ENCODE assay signal across 8 cellular contexts in the genomic region with DNA sequence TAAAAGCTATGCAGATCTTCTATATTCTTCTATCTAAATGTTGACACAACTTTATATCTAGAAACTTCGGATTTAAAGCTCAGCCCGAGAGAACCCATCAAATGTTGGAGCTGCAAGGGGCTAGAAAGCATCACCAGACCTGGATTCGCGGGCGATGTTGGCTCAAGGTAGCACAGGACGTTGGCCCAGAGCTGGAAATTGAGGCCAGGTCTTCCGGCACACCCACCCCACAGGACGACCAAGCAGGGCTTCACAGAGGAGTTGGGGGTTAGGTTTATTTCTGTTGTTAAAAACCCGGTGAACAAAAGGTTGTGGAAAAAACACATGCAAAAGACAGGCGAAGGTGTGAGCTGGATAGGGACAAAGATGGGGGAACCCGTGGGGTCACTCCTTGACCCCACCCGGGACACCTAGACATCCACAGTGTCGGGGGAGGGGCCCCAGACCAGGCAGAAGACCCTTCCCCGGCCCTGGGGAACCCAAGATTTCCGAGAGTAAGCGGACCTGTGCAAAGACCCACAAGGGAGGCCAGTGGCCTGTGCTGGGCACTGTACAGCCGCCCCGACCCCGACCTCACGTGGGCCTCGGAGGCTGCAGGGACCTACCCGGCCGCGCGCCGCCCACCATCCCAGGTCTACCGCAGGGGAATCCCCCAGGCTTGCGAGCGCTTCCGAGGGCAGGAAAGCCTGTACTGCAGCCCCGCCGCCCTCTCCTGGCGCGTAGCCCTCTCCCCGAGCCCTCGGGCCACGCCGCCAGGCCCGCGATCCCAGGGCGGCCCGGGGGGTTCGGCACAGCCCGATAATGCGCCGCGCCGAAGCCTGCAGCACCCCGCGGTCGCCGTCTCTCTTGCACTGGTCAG. TPM values are rescaled to one million over a fixed set of nuclear protein-coding genes. Genes with fewer than 3 reads are reported as not detected.
DNase-seq lines count a peak whose midpoint lies in the region; ATAC-seq, FAIRE-seq and TF ChIP-seq lines count a peak whose summit lies in the region.

No MANE protein-coding gene starts in this region.

- dilution Hi-C loops in endothelial cell of umbilical vein (cut with MboI; ENCODE audit: extremely low pct_ligation_motif_present, low sequenced_read_pairs): no loop called here

- H3K9me1 ChIP-seq in endothelial cell of umbilical vein (replicated peaks; ENCODE audit: control insufficient read depth, extremely low read depth, insufficient read depth, low read length): no peaks in the 10 kb centered on the region

- TF ChIP-seq RAD21 in A549 (conservative IDR thresholded peaks at IDR 0.05 in 1 of 2, IDR thresholded peaks at IDR 0.05 in 1 of 2): no peak

- peak overlapping the region; percentile 31 for H3K9ac ChIP-seq in endothelial cell of umbilical vein (replicated peaks; ENCODE audit: extremely low read depth, insufficient read depth, low read length)

- H3K27ac Mint-ChIP-seq in naive thymus-derived CD4-positive, alpha-beta T cell: peak overlapping the region; percentile 96 to 100 (median 100)
- H3K27ac Mint-ChIP-seq in stimulated activated naive CD8-positive, alpha-beta T cell treated with anti-CD3 and anti-CD28 coated beads, Interleukin-15, Interleukin-2, amounts not matched to agents 100 ng/mL and 50 ng/mL, for 24 hours: peak overlapping the region; percentile 98

- no peaks in the 10 kb centered on the region for H3K79me2 ChIP-seq in endothelial cell of umbilical vein (ENCODE audit: control insufficient read depth, insufficient read depth, low read length)

- no peak for FAIRE-seq in A549 (lab: Jason Lieb, UNC)
- no peak for FAIRE-seq in endothelial cell of umbilical vein (lab: Jason Lieb, UNC)

- peak overlapping the region; percentile 86 to 100 (median 99) for H3K4me3 Mint-ChIP-seq in naive thymus-derived CD4-positive, alpha-beta T cell
- peak overlapping the region; percentile 88 for H3K4me3 Mint-ChIP-seq in stimulated activated naive CD8-positive, alpha-beta T cell treated with anti-CD3 and anti-CD28 coated beads, Interleukin-15, Interleukin-2, amounts not matched to agents 100 ng/mL and 50 ng/mL, for 24 hours

- peaks cover 0 to 14% (median 2%) of the 10 kb centered on the region in 5 donors for H3K36me3 Mint-ChIP-seq in naive thymus-derived CD4-positive, alpha-beta T cell
- peaks cover 14% of the 10 kb centered on the region for H3K36me3 Mint-ChIP-seq in stimulated activated naive CD8-positive, alpha-beta T cell treated with anti-CD3 and anti-CD28 coated beads, Interleukin-15, Interleukin-2, amounts not matched to agents 100 ng/mL and 50 ng/mL, for 24 hours (ENCODE audit: low read depth)

- intact Hi-C loops in endothelial cell of umbilical vein (cut with micrococcal nuclease): loop anchor here (1.0 kb wide), 3 partner anchors 17 to 37 kb away; partner anchors contain the start of genes KHK and TMEM214
- intact Hi-C loops in naive thymus-derived CD4-positive, alpha-beta T cell (cut with micrococcal nuclease): loop anchor here (1.0 to 5.0 kb wide), 13 partner anchors 17 to 1343 kb away; partner anchors contain the start of genes ATRAID (in 2 of the 2), SLC5A6 (in 2 of the 2), TMEM214 (in 2 of the 2) and ABHD1 (in 1 of the 2)

- peaks cover 13% of the 10 kb centered on the region; the same call in 2 of the 3 replicates for H3K4me1 ChIP-seq in A549
- peaks cover 12% of the 10 kb centered on the region for H3K4me1 ChIP-seq in endothelial cell of umbilical vein (ENCODE audit: control insufficient read depth, extremely low read depth, insufficient read depth, low read length)
- peaks cover 8 to 15% of the 10 kb centered on the region in 2 donors for H3K4me1 ChIP-seq in naive thymus-derived CD4-positive, alpha-beta T cell (ENCODE audit: control insufficient read depth in 2 of 2, insufficient read depth in 2 of 2, low read length in 2 of 2)

- H3K36me3 ChIP-seq in endothelial cell of umbilical vein (ENCODE audit: control insufficient read depth in 2 of 2, extremely low read depth in 1 of 2, insufficient read depth in 2 of 2, low read length in 2 of 2): peaks cover 0 to 11% of the 10 kb centered on the region in 2 experiments
- peaks cover 0 to 5% (median 0%) of the 10 kb centered on the region in 3 experiments for H3K36me3 ChIP-seq in naive thymus-derived CD4-positive, alpha-beta T cell (ENCODE audit: control insufficient read depth in 2 of 3, insufficient read depth in 3 of 3, low read length in 3 of 3)

- peak overlapping the region; percentile 86 for H3K4me3 ChIP-seq in A549
- peak overlapping the region; percentile 44 to 76 (median 54) for H3K4me3 ChIP-seq in endothelial cell of umbilical vein (replicated peaks in 1 of 3; ENCODE audit: insufficient read depth in 1 of 3, low read depth in 1 of 3, low read length in 3 of 3)
- H3K4me3 ChIP-seq in naive thymus-derived CD4-positive, alpha-beta T cell (ENCODE audit: low read length): peak overlapping the region; percentile 99

- no TSS peak for BruUV-seq in endothelial cell of umbilical vein (replicated peaks; lab: Mats Ljungman, UMichigan)

- TF ChIP-seq CTCF in A549 (IDR thresholded peaks at IDR 0.05) (no peak), endothelial cell of umbilical vein (IDR thresholded peaks at IDR 0.05; ENCODE audit: extremely low read depth in 1 of 2, insufficient read depth in 1 of 2, low read depth in 1 of 2, low read length in 2 of 2) (no peak)

- H4K20me1 ChIP-seq in endothelial cell of umbilical vein (replicated peaks; ENCODE audit: control insufficient read depth, extremely low read depth, insufficient read depth, low read length): no peaks in the 10 kb centered on the region

- TF ChIP-seq POLR2A in A549 (IDR thresholded peaks at IDR 0.05; ENCODE audit: low read length): no peak
- no peak for TF ChIP-seq POLR2A in endothelial cell of umbilical vein (IDR thresholded peaks at IDR 0.05; ENCODE audit: low read depth, low read length)

- H2AFZ ChIP-seq in endothelial cell of umbilical vein (ENCODE audit: low read depth, low read length): peak overlapping the region; percentile 86

- H3K9me3 Mint-ChIP-seq in naive thymus-derived CD4-positive, alpha-beta T cell: peaks cover 0 to 15% (median 0%) of the 10 kb centered on the region in 11 donors
- no peaks in the 10 kb centered on the region for H3K9me3 Mint-ChIP-seq in stimulated activated naive CD8-positive, alpha-beta T cell treated with anti-CD3 and anti-CD28 coated beads, Interleukin-15, Interleukin-2, amounts not matched to agents 100 ng/mL and 50 ng/mL, for 24 hours

- peak overlapping the region; percentile 89 for H3K4me2 ChIP-seq in A549
- peak overlapping the region; percentile 82 for H3K4me2 ChIP-seq in endothelial cell of umbilical vein (ENCODE audit: insufficient read depth, low read length)

- H3K27ac ChIP-seq in A549 (peak overlapping the region; percentile 79 to 93), endothelial cell of umbilical vein (ENCODE audit: insufficient read depth, low read depth, low read length) (peak overlapping the region; percentile 25)
- peak overlapping the region; percentile 84 for H3K27ac ChIP-seq in naive thymus-derived CD4-positive, alpha-beta T cell (ENCODE audit: low read depth, low read length)

- POLR2A ChIA-PET in A549 (lab: Yijun Ruan, JAX): interaction anchor here (1.0 to 3.3 kb wide), 9 partner anchors 8 to 88 kb away, joined by 3 to 37 read pairs (median 9); partner anchors contain the start of genes OST4 and TMEM214
- POLR2A ChIA-PET in endothelial cell of umbilical vein (lab: Charles Lee): interaction anchor here (0.8 to 2.2 kb wide), 2 partner anchors 22 to 84 kb away, joined by 3 to 7 read pairs; partner anchors contain the start of genes OST4 and PREB
- POLR2A ChIA-PET in naive thymus-derived CD4-positive, alpha-beta T cell (lab: Charles Lee): interaction anchor here (0.8 to 10.4 kb wide), 15 partner anchors 10 to 662 kb away, joined by 3 to 216 read pairs (median 5); partner anchors contain the start of genes ATRAID, KHK, MPV17 and OST4

- CTCF ChIA-PET in A549 (lab: Yijun Ruan, JAX) (interaction anchor here (0.6 to 13.5 kb wide), 17 partner anchors 10 to 231 kb away, joined by 3 to 143 read pairs (median 6); partner anchors contain the start of genes OST4 and TMEM214), endothelial cell of umbilical vein (lab: Charles Lee) (interaction anchor here (1.0 to 5.9 kb wide), 12 partner anchors 11 to 254 kb away, joined by 3 to 39 read pairs (median 6); partner anchors contain the start of genes KHK, OST4, PREB and TMEM214)
- CTCF ChIA-PET in naive thymus-derived CD4-positive, alpha-beta T cell (lab: Charles Lee): interaction anchor here (1.0 to 1.6 kb wide), 5 partner anchors 9 to 273 kb away, joined by 3 to 4 read pairs (median 3); no protein-coding TSS in a partner anchor

- TF ChIP-seq EP300 in A549 (IDR thresholded peaks at IDR 0.05): no peak

- H3K9me3 ChIP-seq in A549: no peaks in the 10 kb centered on the region
- H3K9me3 ChIP-seq in endothelial cell of umbilical vein (replicated peaks; ENCODE audit: control insufficient read depth, insufficient read depth, low read length): no peaks in the 10 kb centered on the region
- no peaks in the 10 kb centered on the region for H3K9me3 ChIP-seq in naive thymus-derived CD4-positive, alpha-beta T cell (ENCODE audit: control insufficient read depth in 2 of 3, low read length in 3 of 3)

- peaks cover 6 to 34% (median 19%) of the 10 kb centered on the region in 7 donors for H3K4me1 Mint-ChIP-seq in naive thymus-derived CD4-positive, alpha-beta T cell
- H3K4me1 Mint-ChIP-seq in stimulated activated naive CD8-positive, alpha-beta T cell treated with anti-CD3 and anti-CD28 coated beads, Interleukin-15, Interleukin-2, amounts not matched to agents 100 ng/mL and 50 ng/mL, for 24 hours (ENCODE audit: low read depth): peaks cover 30% of the 10 kb centered on the region

- ATAC-seq in A549 (peak; percentile 23 to 38), GM19023 (IDR thresholded peaks at IDR 0.05; ENCODE audit: unreplicated experiment) (peak; percentile 10), HG03442 (IDR thresholded peaks at IDR 0.05; ENCODE audit: unreplicated experiment) (peak; percentile 16)
- ATAC-seq in naive thymus-derived CD4-positive, alpha-beta T cell: peak; percentile 19

- H3K27me3 Mint-ChIP-seq in naive thymus-derived CD4-positive, alpha-beta T cell: peaks cover 0 to 8% (median 4%) of the 10 kb centered on the region in 5 donors
- H3K27me3 Mint-ChIP-seq in stimulated activated naive CD8-positive, alpha-beta T cell treated with anti-CD3 and anti-CD28 coated beads, Interleukin-15, Interleukin-2, amounts not matched to agents 100 ng/mL and 50 ng/mL, for 24 hours: peaks cover 7% of the 10 kb centered on the region

- no peaks in the 10 kb centered on the region for H3K27me3 ChIP-seq in endothelial cell of umbilical vein (ENCODE audit: control insufficient read depth in 2 of 2, insufficient read depth in 2 of 2, low read length in 2 of 2)
- H3K27me3 ChIP-seq in naive thymus-derived CD4-positive, alpha-beta T cell (ENCODE audit: control insufficient read depth in 2 of 2, insufficient read depth in 2 of 2, low read length in 2 of 2): no peaks in the 10 kb centered on the region

- DNase-seq in A549 (ENCODE audit: low read depth in 1 of 2, low spot score in 1 of 2) (peak in 1 of 2 experiments; percentile 70), endothelial cell of umbilical vein (ENCODE audit: low read depth, low spot score) (no peak), hippocampal formation (lab: John Stamatoyannopoulos, UW) (no peak)
- DNase-seq in activated CD4-positive, alpha-beta T cell treated with anti-CD3 and anti-CD28 coated beads, Interleukin-2, amount 50 U/mL, for 48 hours: peak; percentile 71 to 78
- DNase-seq in naive thymus-derived CD4-positive, alpha-beta T cell: peak in 8 of 9 donors; percentile 37 to 81 (median 44)

- WGBS in A549 (ENCODE audit: missing lambda C conversion rate): 46% methylated on average over 19 of the region's 52 CpGs

RNA-seq across cellular contexts. Expression of gene AGBL5, which starts 1.8 kb away (rescaled TPM):
- polyA plus RNA-seq in A549 (2011; rRNA removed): 48.3 and 52.7 TPM in 2 replicates
- 34.6 and 40.5 TPM in 2 replicates for polyA plus RNA-seq in A549 (2012; cell fraction: cytosol; rRNA removed)
- polyA plus RNA-seq in A549 (2012; cell fraction: nucleus; rRNA removed): 24.6 and 27.4 TPM in 2 replicates
- polyA plus RNA-seq in A549 (2017; fragmentation: RNase III; extraction: RNeasy Plus Mini Kit Qiagen cat#74134 plus additional on column Dnase treatment): 25.5 to 28.3 TPM (median 26.1 TPM) in 3 replicates
- 71.9 and 86.3 TPM in 2 replicates for polyA minus RNA-seq in A549 (2011; rRNA and poly(A)+ RNA removed)
- 27.5 and 28.2 TPM in 2 replicates for total RNA-seq in endothelial cell of umbilical vein
- polyA plus RNA-seq in endothelial cell of umbilical vein: 40.4 and 41.9 TPM in 2 replicates
- 38.6 and 40.2 TPM in 2 replicates for polyA plus RNA-seq in endothelial cell of umbilical vein (2011; cell fraction: cytosol; rRNA removed)
- 29.9 and 30.3 TPM in 2 replicates for polyA plus RNA-seq in endothelial cell of umbilical vein (2011; cell fraction: nucleus; rRNA removed)
- 20.9 and 26.2 TPM in 2 replicates for polyA plus RNA-seq in endothelial cell of umbilical vein (2012)
- 51.6 and 62.5 TPM in 2 replicates for polyA minus RNA-seq in endothelial cell of umbilical vein
- polyA minus RNA-seq in endothelial cell of umbilical vein (2011; cell fraction: cytosol; rRNA and poly(A)+ RNA removed): 32.7 TPM
- 12.9 and 13.8 TPM in 2 replicates for polyA minus RNA-seq in endothelial cell of umbilical vein (2011; cell fraction: nucleus; rRNA and poly(A)+ RNA removed)
- total RNA-seq in naive thymus-derived CD4-positive, alpha-beta T cell: 10 to 100 TPM in 4 of 5 experiments, 1 to 10 TPM in 1; 7.6 to 15.7 (median 12.4) TPM
- 10 to 100 TPM in 1 of 2 donors, 1 to 10 TPM in 1; 8.0 to 10.4 TPM for polyA plus RNA-seq in naive thymus-derived CD4-positive, alpha-beta T cell

RNA-seq across cellular contexts. Expression of gene TMEM214, which starts 16.9 kb away (rescaled TPM):
- 74.9 and 106 TPM in 2 replicates for polyA plus RNA-seq in A549 (2011; rRNA removed)
- polyA plus RNA-seq in A549 (2012; cell fraction: cytosol; rRNA removed): 68.1 and 87.1 TPM in 2 replicates
- polyA plus RNA-seq in A549 (2012; cell fraction: nucleus; rRNA removed): 190 and 235 TPM in 2 replicates
- polyA plus RNA-seq in A549 (2017; fragmentation: RNase III; extraction: RNeasy Plus Mini Kit Qiagen cat#74134 plus additional on column Dnase treatment): 48.1 to 57.0 TPM (median 54.3 TPM) in 3 replicates
- 178 and 203 TPM in 2 replicates for polyA minus RNA-seq in A549 (2011; rRNA and poly(A)+ RNA removed)
- 107 and 109 TPM in 2 replicates for total RNA-seq in endothelial cell of umbilical vein
- polyA plus RNA-seq in endothelial cell of umbilical vein: 163 and 187 TPM in 2 replicates
- 91.6 and 94.5 TPM in 2 replicates for polyA plus RNA-seq in endothelial cell of umbilical vein (2011; cell fraction: cytosol; rRNA removed)
- 250 and 310 TPM in 2 replicates for polyA plus RNA-seq in endothelial cell of umbilical vein (2011; cell fraction: nucleus; rRNA removed)
- polyA plus RNA-seq in endothelial cell of umbilical vein (2012): 76.9 and 85.2 TPM in 2 replicates
- 228 and 237 TPM in 2 replicates for polyA minus RNA-seq in endothelial cell of umbilical vein
- polyA minus RNA-seq in endothelial cell of umbilical vein (2011; cell fraction: cytosol; rRNA and poly(A)+ RNA removed): 62.8 TPM
- polyA minus RNA-seq in endothelial cell of umbilical vein (2011; cell fraction: nucleus; rRNA and poly(A)+ RNA removed): 115 and 152 TPM in 2 replicates
- 100 to 1,000 TPM in 1 of 5 experiments, 10 to 100 TPM in 4; 36.7 to 114 (median 67.5) TPM for total RNA-seq in naive thymus-derived CD4-positive, alpha-beta T cell
- polyA plus RNA-seq in naive thymus-derived CD4-positive, alpha-beta T cell: 10 to 100 TPM; 18.6 to 32.5 TPM

RNA-seq across cellular contexts. Expression of gene OST4, which starts 21.8 kb away (rescaled TPM):
- polyA plus RNA-seq in A549 (2011; rRNA removed) (392 and 408 TPM in 2 replicates), A549 (2017; fragmentation: RNase III; extraction: RNeasy Plus Mini Kit Qiagen cat#74134 plus additional on column Dnase treatment) (809 to 921 TPM (median 880 TPM) in 3 replicates), endothelial cell of umbilical vein (1,189 and 2,226 TPM in 2 replicates)
- 1,186 and 1,481 TPM in 2 replicates for polyA plus RNA-seq in A549 (2012; cell fraction: cytosol; rRNA removed)
- polyA plus RNA-seq in A549 (2012; cell fraction: nucleus; rRNA removed): 205 and 365 TPM in 2 replicates
- 242 and 355 TPM in 2 replicates for polyA minus RNA-seq in A549 (2011; rRNA and poly(A)+ RNA removed)
- total RNA-seq in endothelial cell of umbilical vein: 415 TPM in 2 replicates
- polyA plus RNA-seq in endothelial cell of umbilical vein (2011; cell fraction: cytosol; rRNA removed): 1,348 and 1,433 TPM in 2 replicates
- 218 and 389 TPM in 2 replicates for polyA plus RNA-seq in endothelial cell of umbilical vein (2011; cell fraction: nucleus; rRNA removed)
- polyA plus RNA-seq in endothelial cell of umbilical vein (2012): 649 and 891 TPM in 2 replicates
- 480 and 482 TPM in 2 replicates for polyA minus RNA-seq in endothelial cell of umbilical vein
- 271 TPM for polyA minus RNA-seq in endothelial cell of umbilical vein (2011; cell fraction: cytosol; rRNA and poly(A)+ RNA removed)
- polyA minus RNA-seq in endothelial cell of umbilical vein (2011; cell fraction: nucleus; rRNA and poly(A)+ RNA removed): 72.7 and 111 TPM in 2 replicates
- 100 to 1,000 TPM; 241 to 398 (median 263) TPM for total RNA-seq in naive thymus-derived CD4-positive, alpha-beta T cell
- 100 to 1,000 TPM; 747 to 884 TPM for polyA plus RNA-seq in naive thymus-derived CD4-positive, alpha-beta T cell

RNA-seq across cellular contexts. Expression of gene EMILIN1, which starts 28.8 kb away (rescaled TPM):
- polyA plus RNA-seq in A549 (2011; rRNA removed) (0.13 TPM in 2 replicates), A549 (2017; fragmentation: RNase III; extraction: RNeasy Plus Mini Kit Qiagen cat#74134 plus additional on column Dnase treatment) (0.46 to 0.51 TPM (median 0.49 TPM) in 3 replicates), endothelial cell of umbilical vein (11.7 and 15.5 TPM in 2 replicates)
- 0.49 and 0.52 TPM in 2 replicates for polyA plus RNA-seq in A549 (2012; cell fraction: cytosol; rRNA removed)
- polyA plus RNA-seq in A549 (2012; cell fraction: nucleus; rRNA removed): 0.91 and 0.96 TPM in 2 replicates
- polyA minus RNA-seq in A549 (2011; rRNA and poly(A)+ RNA removed): 0.24 TPM in 1 of 2 replicates, not detected in the other
- total RNA-seq in endothelial cell of umbilical vein: 4.1 and 16.6 TPM in 2 replicates
- polyA plus RNA-seq in endothelial cell of umbilical vein (2011; cell fraction: cytosol; rRNA removed): 4.1 and 8.0 TPM in 2 replicates
- polyA plus RNA-seq in endothelial cell of umbilical vein (2011; cell fraction: nucleus; rRNA removed): 4.8 and 5.2 TPM in 2 replicates
- 0.24 and 0.33 TPM in 2 replicates for polyA plus RNA-seq in endothelial cell of umbilical vein (2012)
- polyA minus RNA-seq in endothelial cell of umbilical vein: 5.9 and 6.2 TPM in 2 replicates
- 1.3 TPM for polyA minus RNA-seq in endothelial cell of umbilical vein (2011; cell fraction: cytosol; rRNA and poly(A)+ RNA removed)
- 1.1 and 3.7 TPM in 2 replicates for polyA minus RNA-seq in endothelial cell of umbilical vein (2011; cell fraction: nucleus; rRNA and poly(A)+ RNA removed)
- 1 to 10 TPM in 1 of 5 experiments, under 1 TPM in 4; 0.35 to 1.4 (median 0.61) TPM for total RNA-seq in naive thymus-derived CD4-positive, alpha-beta T cell
- polyA plus RNA-seq in naive thymus-derived CD4-positive, alpha-beta T cell: 1 to 10 TPM in 1 of 2 donors, under 1 TPM in 1; 0.89 to 1.1 TPM

RNA-seq across cellular contexts. Expression of gene KHK, which starts 36.9 kb away (rescaled TPM):
- polyA plus RNA-seq in A549 (2011; rRNA removed) (4.2 and 4.4 TPM in 2 replicates), A549 (2017; fragmentation: RNase III; extraction: RNeasy Plus Mini Kit Qiagen cat#74134 plus additional on column Dnase treatment) (7.6 to 8.5 TPM (median 8.3 TPM) in 3 replicates), endothelial cell of umbilical vein (2.4 and 2.9 TPM in 2 replicates)
- polyA plus RNA-seq in A549 (2012; cell fraction: cytosol; rRNA removed): 12.4 and 13.0 TPM in 2 replicates
- 22.5 and 25.5 TPM in 2 replicates for polyA plus RNA-seq in A549 (2012; cell fraction: nucleus; rRNA removed)
- 6.7 and 9.0 TPM in 2 replicates for polyA minus RNA-seq in A549 (2011; rRNA and poly(A)+ RNA removed)
- 3.7 and 4.4 TPM in 2 replicates for total RNA-seq in endothelial cell of umbilical vein
- 2.3 and 2.6 TPM in 2 replicates for polyA plus RNA-seq in endothelial cell of umbilical vein (2011; cell fraction: cytosol; rRNA removed)
- polyA plus RNA-seq in endothelial cell of umbilical vein (2011; cell fraction: nucleus; rRNA removed): 2.3 and 2.6 TPM in 2 replicates
- 3.0 and 3.6 TPM in 2 replicates for polyA plus RNA-seq in endothelial cell of umbilical vein (2012)
- 2.4 and 3.2 TPM in 2 replicates for polyA minus RNA-seq in endothelial cell of umbilical vein
- polyA minus RNA-seq in endothelial cell of umbilical vein (2011; cell fraction: cytosol; rRNA and poly(A)+ RNA removed): 2.3 TPM
- 0.67 and 1.3 TPM in 2 replicates for polyA minus RNA-seq in endothelial cell of umbilical vein (2011; cell fraction: nucleus; rRNA and poly(A)+ RNA removed)
- 10 to 100 TPM in 1 of 5 experiments, 1 to 10 TPM in 4; 5.8 to 13.8 (median 6.2) TPM for total RNA-seq in naive thymus-derived CD4-positive, alpha-beta T cell
- polyA plus RNA-seq in naive thymus-derived CD4-positive, alpha-beta T cell: 1 to 10 TPM; 7.6 to 8.8 TPM

Comparison
In these comparisons a context has a peak if more than half of its experiments do, and no peak if none do; other contexts are left out.
1. DNase-seq: peak in activated CD4-positive, alpha-beta T cell treated with anti-CD3 and anti-CD28 coated beads, Interleukin-2, amount 50 U/mL, for 48 hours (2 of 2) and naive thymus-derived CD4-positive, alpha-beta T cell (8 of 9); none in endothelial cell of umbilical vein (single experiment) and hippocampal formation (0 of 2).
2. H3K27ac ChIP-seq: peak in every context shown above with its lines; median percentile 86 in A549; 84 in naive thymus-derived CD4-positive, alpha-beta T cell; 25 in endothelial cell of umbilical vein.
3. Peak in every context shown above with its lines, with median percentiles within 50 percentile points of each other: ATAC-seq and H3K4me3 ChIP-seq.